ENCODE assay signal across 7 cellular contexts in the genomic region with DNA sequence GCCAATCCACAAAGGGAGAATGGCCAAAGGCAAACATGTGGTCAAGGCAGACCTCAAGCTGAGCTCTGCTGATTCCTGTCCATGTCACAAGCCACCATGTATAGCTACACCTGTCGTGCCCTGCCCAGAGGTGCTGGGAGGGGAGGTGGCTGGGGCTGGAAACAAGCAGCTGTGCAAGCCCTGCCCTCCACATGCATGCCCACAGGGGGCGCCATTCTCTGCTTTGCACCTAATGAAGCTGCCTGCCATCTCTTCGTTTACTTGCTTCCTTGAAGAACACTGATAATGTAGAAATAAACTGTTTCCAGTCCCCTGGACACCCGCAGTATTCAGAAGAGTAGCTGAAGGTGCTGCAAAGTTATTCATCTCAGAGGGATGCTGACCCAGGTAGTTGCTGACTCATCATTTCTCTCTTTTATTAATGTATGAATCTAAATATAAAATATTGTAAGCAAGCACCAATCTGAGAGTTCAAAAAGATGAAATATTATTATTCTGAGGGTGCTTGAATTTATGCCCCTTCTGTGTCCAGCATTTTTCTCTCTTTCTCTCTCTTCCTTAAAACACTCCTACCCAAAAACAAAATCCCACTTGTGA.
DNase-seq lines count a peak whose midpoint lies in the region; ATAC-seq, FAIRE-seq and TF ChIP-seq lines count a peak whose summit lies in the region.

No MANE protein-coding gene starts in this region.

- no peak for TF ChIP-seq POLR2A in H54 (IDR thresholded peaks at IDR 0.05; ENCODE audit: low read depth, low read length)
- TF ChIP-seq POLR2A in transverse colon (IDR thresholded peaks at IDR 0.05): no peak

- peak; percentile 27 for TF ChIP-seq CTCF in astrocyte of the cerebellum (IDR thresholded peaks at IDR 0.05; ENCODE audit: low read depth, low read length, missing control alignments)
- TF ChIP-seq CTCF in transverse colon (IDR thresholded peaks at IDR 0.05): peak; percentile 41 to 71 (median 66)

- H3K4me3 ChIP-seq in astrocyte of the cerebellum (ENCODE audit: low read depth, low read length): no peak overlapping the region
- H3K4me3 ChIP-seq in transverse colon: peak overlapping the region in 2 of 4 donors; percentile 33 to 42

- TF ChIP-seq EP300 in transverse colon (IDR thresholded peaks at IDR 0.05; ENCODE audit: low read depth): no peak

- ATAC-seq in GM18867 (IDR thresholded peaks at IDR 0.05; ENCODE audit: unreplicated experiment): no peak

- WGBS in transverse colon (ENCODE audit: low coverage in 1 of 2), 2 donors: 23 to 29% methylated on average over 3 to 4 of the region's 4 CpGs

- in situ Hi-C loops in astrocyte of the cerebellum (cut with HindIII; ENCODE audit: low sequenced_read_pairs) (no loop called here), transverse colon (cut with MboI; ENCODE audit: low pct_ligation_motif_present in 1 of 4, low pct_unique_long_range_greater_than_20kb in 1 of 4, low sequenced_read_pairs in 3 of 4) (no loop called here)

- H3K36me3 ChIP-seq in transverse colon: no peaks in the 10 kb centered on the region

- intact Hi-C loops in transverse colon (cut with DNase I; ENCODE audit: low total_unique reads): no loop called here
- intact Hi-C loops in posterior vena cava (cut with DNase I): no loop called here

- no peak for FAIRE-seq in H54 (lab: Jason Lieb, UNC)

- no peaks in the 10 kb centered on the region for H3K27me3 ChIP-seq in transverse colon

- H3K27ac ChIP-seq in transverse colon: peak overlapping the region; percentile 62 to 81 (median 78)

- DNase-seq in H54 (ENCODE audit: insufficient read length, low spot score) (peak; percentile 13), RPMI8226 (peak; percentile 35), astrocyte of the cerebellum (ENCODE audit: low read depth) (no peak), medulla oblongata (ENCODE audit: extremely low spot score) (peak; percentile 9), transverse colon (peak; percentile 84), posterior vena cava (ENCODE audit: low spot score) (no peak)

- H3K4me1 ChIP-seq in transverse colon: peaks cover 0 to 8% (median 3%) of the 10 kb centered on the region in 4 donors

- no peaks in the 10 kb centered on the region for H3K9me3 ChIP-seq in transverse colon

Comparison
In these comparisons a context has a peak if more than half of its experiments do, and no peak if none do; other contexts are left out.
1. DNase-seq: peak in H54 (single experiment), RPMI8226 (single experiment), medulla oblongata (single experiment) and transverse colon (single experiment); none in astrocyte of the cerebellum (single experiment) and posterior vena cava (single experiment).